ENCODE assay signal across 18 cellular contexts in the genomic region with DNA sequence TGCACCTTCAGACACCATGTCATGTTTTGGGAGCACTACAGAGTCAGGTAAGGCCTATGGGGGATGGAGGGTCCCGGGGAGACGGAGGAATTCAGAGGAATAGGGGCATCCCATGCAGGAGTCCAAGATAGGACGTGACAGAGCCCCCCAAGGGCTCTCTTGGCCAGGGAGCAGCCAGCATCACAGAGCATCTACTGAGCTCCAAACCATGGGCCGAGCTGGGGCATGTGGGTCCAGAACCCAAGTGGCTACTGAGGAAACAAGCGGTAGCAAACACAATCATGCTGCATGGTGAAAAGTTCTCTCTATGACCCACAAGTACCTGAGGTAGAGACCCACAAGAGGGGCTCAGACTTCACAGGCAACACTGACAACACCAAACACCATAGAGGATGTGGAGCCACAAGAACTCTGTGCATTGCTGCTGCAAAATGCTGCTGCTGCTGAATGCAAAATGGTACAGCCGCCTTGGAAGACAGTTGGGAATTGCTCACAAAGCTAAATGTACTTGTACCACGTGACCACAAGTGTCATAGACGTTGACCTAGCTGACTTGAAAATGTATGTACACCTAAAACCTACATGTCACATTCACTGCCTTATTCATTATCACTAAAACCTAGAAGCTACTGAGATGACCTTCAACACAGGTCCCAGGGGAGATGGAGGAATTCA. TPM values are rescaled to one million over a fixed set of nuclear protein-coding genes. Genes with fewer than 3 reads are reported as not detected.
A peak's percentile ranks its signal among the peaks of the same experiment; 100 is the strongest.
DNase-seq lines count a peak whose midpoint lies in the region; ATAC-seq and TF ChIP-seq lines count a peak whose summit lies in the region.
"Had no signal": no experiment of that assay in that cellular context is flagged by ENCODE, and none has a peak within 500 bp of the region (broad histone marks: within the 10 kb centered on the region; RNA-seq: fewer than 3 reads in every experiment).

No MANE protein-coding gene starts in this region.

- H3K27me3 ChIP-seq in right atrium auricular region = no peaks in the 10 kb centered on the region
- H3K27me3 ChIP-seq in colonic mucosa = no peaks in the 10 kb centered on the region
- no peaks in the 10 kb centered on the region for H3K27me3 ChIP-seq in suprapubic skin
- H3K27me3 ChIP-seq in psoas muscle (ENCODE audit: insufficient read depth in 3 of 3, low read length in 2 of 3) = peaks cover 0 to 4% (median 0%) of the 10 kb centered on the region in 3 donors

- TF ChIP-seq EP300 in suprapubic skin (IDR thresholded peaks at IDR 0.05) = no peak

- H3K4me1 ChIP-seq in right atrium auricular region = no peaks in the 10 kb centered on the region
- H3K4me1 ChIP-seq in colonic mucosa = no peaks in the 10 kb centered on the region
- H3K4me1 ChIP-seq in suprapubic skin = no peaks in the 10 kb centered on the region
- H3K4me1 ChIP-seq in psoas muscle = no peaks in the 10 kb centered on the region
- H3K4me1 ChIP-seq: BE2C, HAP-1 had no signal

- H3K9me3 ChIP-seq in right atrium auricular region = no peaks in the 10 kb centered on the region
- no peaks in the 10 kb centered on the region for H3K9me3 ChIP-seq in colonic mucosa
- H3K9me3 ChIP-seq in suprapubic skin = no peaks in the 10 kb centered on the region
- H3K9me3 ChIP-seq in psoas muscle = no peaks in the 10 kb centered on the region
- H3K9me3 ChIP-seq: BE2C, HAP-1 had no signal

- 66% methylated on average over 8 of the region's 8 CpGs for WGBS in suprapubic skin
- WGBS in psoas muscle, 3 donors = 44 to 50% (median 45%) methylated on average over 8 of the region's 8 CpGs

- DNase-seq in right atrium auricular region (ENCODE audit: low spot score) (peak; percentile 26), Right ventricle myocardium superior (no peak), colonic mucosa (peak; percentile 7), mucosa of gallbladder (ENCODE audit: low spot score) (peak; percentile 9), suprapubic skin (ENCODE audit: low spot score in 2 of 2) (no peak), psoas muscle (no peak)
- DNase-seq: BE2C, COR-L47, DMS153, DMS79 treated with DMSO at 0.1 percent for 48 hours, EL had no signal

- ATAC-seq in Right ventricle myocardium superior (ENCODE audit: poor library complexity) (no peak), GM19467 (IDR thresholded peaks at IDR 0.05; ENCODE audit: unreplicated experiment) (no peak), psoas muscle (no peak)
- ATAC-seq: CD8-positive, alpha-beta T cell had no signal

- TF ChIP-seq CTCF in right atrium auricular region (IDR thresholded peaks at IDR 0.05) = no peak
- no peak for TF ChIP-seq CTCF in colonic mucosa (IDR thresholded peaks at IDR 0.05)
- TF ChIP-seq CTCF in suprapubic skin (IDR thresholded peaks at IDR 0.05) = no peak
- no peak for TF ChIP-seq CTCF in psoas muscle (IDR thresholded peaks at IDR 0.05)

- no peak for TF ChIP-seq POLR2A in suprapubic skin (IDR thresholded peaks at IDR 0.05)

- H3K4me3 ChIP-seq in right atrium auricular region (no peak overlapping the region), colonic mucosa (no peak overlapping the region), suprapubic skin (no peak overlapping the region), psoas muscle (no peak overlapping the region)
- H3K4me3 ChIP-seq: HAP-1 had no signal

- H3K27ac ChIP-seq in right atrium auricular region (no peak overlapping the region), colonic mucosa (no peak overlapping the region), suprapubic skin (no peak overlapping the region), psoas muscle (no peak overlapping the region)
- H3K27ac ChIP-seq: C4-2B had no signal

- H3K9ac ChIP-seq in colonic mucosa (ENCODE audit: low read depth in 2 of 2, low read length in 2 of 2) = no peak overlapping the region

- intact Hi-C loops in Right ventricle myocardium superior (cut with DNase I) = no loop called here
- intact Hi-C loops in colonic mucosa (cut with DNase I) = no loop called here
- intact Hi-C loops in psoas muscle (cut with DNase I) = no loop called here

- H3K36me3 ChIP-seq in right atrium auricular region (no peaks in the 10 kb centered on the region), colonic mucosa (no peaks in the 10 kb centered on the region), suprapubic skin (no peaks in the 10 kb centered on the region), psoas muscle (ENCODE audit: insufficient read depth in 1 of 2, low read depth in 1 of 2) (no peaks in the 10 kb centered on the region)
- H3K36me3 ChIP-seq: BE2C, HAP-1 had no signal

RNA-seq across cellular contexts. Expression of gene MAS1L, which starts 33.4 kb away (rescaled TPM):
- total RNA-seq in right atrium auricular region (not detected), Right ventricle myocardium superior (not detected), colonic mucosa (under 1 TPM in 1 of 2 donors, not detected in 1; 0.54 TPM), mucosa of gallbladder (0.26 TPM), suprapubic skin (not detected), psoas muscle (not detected)
- polyA plus RNA-seq in psoas muscle = not detected
- total RNA-seq: CD8-positive, alpha-beta T cell; H1; HT-29 had no signal
- polyA plus RNA-seq: AG04450, H1 had no signal

RNA-seq across cellular contexts. Expression of gene UBD, which starts 38.4 kb away (rescaled TPM):
- total RNA-seq in right atrium auricular region (not detected), Right ventricle myocardium superior (0.35 TPM), colonic mucosa (10 to 100 TPM in 1 of 2 donors, under 1 TPM in 1; 0.86 to 10.3 TPM), mucosa of gallbladder (not detected), suprapubic skin (not detected), psoas muscle (under 1 TPM in 2 of 4 donors, not detected in 2; 0.25 to 0.26 TPM)
- under 1 TPM in 2 of 3 donors, not detected in 1; 0.23 to 0.30 TPM for polyA plus RNA-seq in psoas muscle
- total RNA-seq: CD8-positive, alpha-beta T cell; H1; HT-29 had no signal
- polyA plus RNA-seq: AG04450 had no signal

Comparison
In these comparisons a context has a peak if more than half of its experiments do, and no peak if none do; other contexts are left out.
1. DNase-seq: peak in right atrium auricular region (single experiment), colonic mucosa (single experiment) and mucosa of gallbladder (single experiment); none in Right ventricle myocardium superior (single experiment), suprapubic skin (0 of 2) and psoas muscle (0 of 2).